Comparison of ENCODE assay signal across 14 cellular contexts in genomic region chr11:113991718-113992458, GRCh38. TPM values are rescaled to one million over a fixed set of nuclear protein-coding genes. Genes with fewer than 3 reads are reported as not detected.
A peak's percentile ranks its signal among the peaks of the same experiment; 100 is the strongest.
DNase-seq lines count a peak whose midpoint lies in the region; ATAC-seq and TF ChIP-seq lines count a peak whose summit lies in the region.
"Had no signal": no experiment of that assay in that cellular context is flagged by ENCODE, and none has a peak within 500 bp of the region (broad histone marks: within the 10 kb centered on the region; RNA-seq: fewer than 3 reads in every experiment).

No MANE protein-coding gene starts in this region.

- TF ChIP-seq CTCF in BE2C (IDR thresholded peaks at IDR 0.05; ENCODE audit: low read depth, low read length) (no peak), choroid plexus epithelial cell (conservative IDR thresholded peaks at IDR 0.05; ENCODE audit: low read depth, low read length) (no peak)

- H4K20me1 ChIP-seq in Karpas-422 (ENCODE audit: insufficient read depth, low read depth, low read length): no peaks in the 10 kb centered on the region

- H3K9ac ChIP-seq in Karpas-422 (ENCODE audit: low read length): no peak overlapping the region

- no peaks in the 10 kb centered on the region for H3K9me2 ChIP-seq in Karpas-422 (replicated peaks; ENCODE audit: insufficient read depth, low read length)

- H2AFZ ChIP-seq in Karpas-422 (ENCODE audit: low read length): no peak overlapping the region

- H3K27me3 ChIP-seq in BE2C: no peaks in the 10 kb centered on the region
- no peaks in the 10 kb centered on the region for H3K27me3 ChIP-seq in Karpas-422 (ENCODE audit: low read length)

- H3K36me3 ChIP-seq in BE2C (no peaks in the 10 kb centered on the region), Karpas-422 (ENCODE audit: insufficient read depth, low read length) (no peaks in the 10 kb centered on the region)

- H3K4me2 ChIP-seq in Karpas-422 (ENCODE audit: low read depth, low read length, poor library complexity, severe bottlenecking): no peak overlapping the region

- H3K27ac ChIP-seq in Karpas-422 (ENCODE audit: low read length): no peak overlapping the region; the same call in 1 of the 2 replicates

- H3K79me2 ChIP-seq in Karpas-422 (ENCODE audit: low read length): no peaks in the 10 kb centered on the region

- H3K4me3 ChIP-seq in BE2C (ENCODE audit: low read depth, low read length): peak overlapping the region; percentile 23
- no peak overlapping the region for H3K4me3 ChIP-seq in Karpas-422 (ENCODE audit: low read length)
- no peak overlapping the region for H3K4me3 ChIP-seq in choroid plexus epithelial cell (ENCODE audit: low read depth, low read length)

- H3K9me3 ChIP-seq in BE2C: no peaks in the 10 kb centered on the region
- H3K9me3 ChIP-seq in Karpas-422 (ENCODE audit: low read length): no peaks in the 10 kb centered on the region

- H3K4me1 ChIP-seq in BE2C (peaks cover 29% of the 10 kb centered on the region), Karpas-422 (ENCODE audit: low read length) (peaks cover 12% of the 10 kb centered on the region)

- ATAC-seq in HG03095 (IDR thresholded peaks at IDR 0.05; ENCODE audit: unreplicated experiment) (no peak), GM21447 (IDR thresholded peaks at IDR 0.05; ENCODE audit: unreplicated experiment) (no peak)

- DNase-seq in BE2C: peak; percentile 81
- DNase-seq in Karpas-422: peak; percentile 62
- peak; percentile 42 for DNase-seq in NCI-H345 treated with DMSO at 0.1 percent for 48 hours (lab: John Stamatoyannopoulos, UW; ENCODE audit: unreplicated experiment)
- peak; percentile 13 for DNase-seq in choroid plexus epithelial cell (ENCODE audit: low read depth)
- DNase-seq in cortex of kidney (lab: John Stamatoyannopoulos, UW): no peak
- DNase-seq in effector CD4-positive, alpha-beta T cell: no peak
- DNase-seq: activated T-cell treated with anti-CD3 and anti-CD28 coated beads, Interleukin-2, amount 50 U/mL, for 48 hours; GF-D8; stimulated activated CD4-positive, alpha-beta T cell treated with anti-CD3 and anti-CD28 coated beads, Interleukin-4, amount 100 ng/mL, for 24 hours; stimulated activated naive CD4-positive, alpha-beta T cell treated with Interleukin-2 at 50 U/mL for 16 hours; SW 1271 had no signal

RNA-seq across cellular contexts. Expression of gene HTR3A, which starts 17.0 kb away (rescaled TPM):
- 4.4 TPM for polyA plus RNA-seq in BE2C (2012; ENCODE audit: insufficient read depth, insufficient read length, low read depth)
- 242 and 254 TPM in 2 replicates for total RNA-seq in Karpas-422 (2014; rRNA removed; shearing (Covaris generic); ENCODE audit: low replicate concordance)
- total RNA-seq: dermis blood vessel endothelial cell had no signal

Comparison
In these comparisons a context has a peak if more than half of its experiments do, and no peak if none do; other contexts are left out.
1. DNase-seq: peak in BE2C (single experiment), Karpas-422 (single experiment), NCI-H345 treated with DMSO at 0.1 percent for 48 hours (single experiment) and choroid plexus epithelial cell (single experiment); none in cortex of kidney (single experiment) and effector CD4-positive, alpha-beta T cell (single experiment).